In genomic region chr5:126052120-126052519, GRCh38 we compare ENCODE assay signal across 15 cellular contexts.
"Had no signal": no experiment of that assay in that cellular context is flagged by ENCODE, and none has a peak within 500 bp of the region (broad histone marks: within the 10 kb centered on the region; RNA-seq: fewer than 3 reads in every experiment).

No MANE protein-coding gene starts in this region.

- H3K36me3 ChIP-seq: left lung, transverse colon, vagina had no signal

- H3K4me1 ChIP-seq: left lung, transverse colon had no signal

- H3K4me3 ChIP-seq: left lung, transverse colon, vagina had no signal

- H3K27ac ChIP-seq: epithelial cell of prostate, left lung, transverse colon, vagina had no signal

- ATAC-seq: effector memory CD8-positive, alpha-beta T cell; left lung; natural killer cell treated with Interleukin-12 subunit alpha and Interleukin-12 subunit beta and Interleukin-15 and Interleukin-18, amount 100 ng/mL, for 72 hours; right cardiac atrium; stimulated activated naive CD8-positive, alpha-beta T cell treated with anti-CD3 and anti-CD28 coated beads, Interleukin-15, Interleukin-2, amounts not matched to agents 100 U/mL and 50 U/mL, for 24 hours had no signal

- DNase-seq: activated CD4-positive, alpha-beta T cell treated with anti-CD3 and anti-CD28 coated beads, Interleukin-2, amount 50 U/mL, for 1 hour; activated effector memory CD4-positive, alpha-beta T cell treated with Interleukin-2 at 50 U/mL for 16 hours; amniotic stem cell; cortex of kidney; effector memory CD8-positive, alpha-beta T cell; left lung; nucleus accumbens; right cardiac atrium; small intestine; stimulated activated naive CD8-positive, alpha-beta T cell treated with anti-CD3 and anti-CD28 coated beads, Interleukin-15, Interleukin-2, amounts not matched to agents 100 U/mL and 50 U/mL, for 24 hours; transverse colon had no signal

- H3K27me3 ChIP-seq: left lung, transverse colon, vagina had no signal

- FAIRE-seq: keratinocyte, small intestine had no signal

- H3K9me3 ChIP-seq: transverse colon, vagina had no signal
